16 cellular contexts compared by ENCODE assay signal in genomic region chr7:35605760-35606159, GRCh38.
DNase-seq lines count a peak whose midpoint lies in the region; ATAC-seq and TF ChIP-seq lines count a peak whose summit lies in the region.
"Had no signal": no experiment of that assay in that cellular context is flagged by ENCODE, and none has a peak within 500 bp of the region (broad histone marks: within the 10 kb centered on the region; RNA-seq: fewer than 3 reads in every experiment).

No MANE protein-coding gene starts in this region.

- H3K36me3 ChIP-seq in SK-N-SH (replicated peaks in 1 of 2; ENCODE audit: control insufficient read depth in 1 of 2, insufficient read depth in 2 of 2, low read length in 1 of 2) (no peaks in the 10 kb centered on the region), fibroblast of lung (ENCODE audit: control insufficient read depth, insufficient read depth, low read length) (no peaks in the 10 kb centered on the region)
- H3K36me3 ChIP-seq: right lobe of liver had no signal

- H3K4me1 Mint-ChIP-seq in activated T-cell treated with anti-CD3 and anti-CD28 coated beads, Interleukin-2, amount 50 U/mL, for 4 hours (ENCODE audit: low read depth), result no peaks in the 10 kb centered on the region
- H3K4me1 Mint-ChIP-seq: nephron progenitor cell had no signal

- H3K27me3 ChIP-seq in SK-N-SH (ENCODE audit: insufficient read depth) (no peaks in the 10 kb centered on the region), fibroblast of lung (ENCODE audit: control insufficient read depth, insufficient read depth, low read length) (no peaks in the 10 kb centered on the region)
- H3K27me3 ChIP-seq: right lobe of liver had no signal

- H4K20me1 ChIP-seq in SK-N-SH (ENCODE audit: insufficient read depth) (no peaks in the 10 kb centered on the region), fibroblast of lung (ENCODE audit: control insufficient read depth, extremely low read depth, insufficient read depth, low read length) (no peaks in the 10 kb centered on the region)

- no peak for TF ChIP-seq CTCF in SK-N-SH (IDR thresholded peaks at IDR 0.05)
- no peak for TF ChIP-seq CTCF in fibroblast of lung (conservative IDR thresholded peaks at IDR 0.05 in 1 of 2, IDR thresholded peaks at IDR 0.05 in 1 of 2; ENCODE audit: low read depth in 1 of 2, low read length in 2 of 2)

- H2AFZ ChIP-seq in SK-N-SH (ENCODE audit: low read depth) (no peak overlapping the region), fibroblast of lung (ENCODE audit: low read length) (no peak overlapping the region)

- peak; percentile 40 for DNase-seq in GM03348 (ENCODE audit: low spot score)
- DNase-seq in SK-N-SH, result no peak
- peak; percentile 72 to 77 for DNase-seq in fibroblast of lung (ENCODE audit: low read depth in 2 of 2)
- DNase-seq in skeletal muscle cell (ENCODE audit: low read depth), result peak; percentile 85
- no peak for DNase-seq in epidermal melanocyte (ENCODE audit: insufficient read length, low spot score)
- DNase-seq in activated T-cell treated with anti-CD3 and anti-CD28 coated beads, Interleukin-2, amount 50 U/mL, for 4 hours, result no peak
- DNase-seq: activated T-cell treated with anti-CD3 and anti-CD28 coated beads, Interleukin-2, amount 50 U/mL, for 24 hours; effector CD8-positive, alpha-beta T cell; hypothalamus; NCI-H1105; nephron progenitor cell; OCI-M1; right lobe of liver; stimulated activated naive CD4-positive, alpha-beta T cell treated with Interleukin-2 at 50 U/mL for 16 hours had no signal

- no peaks in the 10 kb centered on the region for H3K27me3 Mint-ChIP-seq in activated T-cell treated with anti-CD3 and anti-CD28 coated beads, Interleukin-2, amount 50 U/mL, for 4 hours (ENCODE audit: low read depth)
- H3K27me3 Mint-ChIP-seq: activated T-cell treated with anti-CD3 and anti-CD28 coated beads, Interleukin-2, amount 50 U/mL, for 24 hours had no signal

- no peaks in the 10 kb centered on the region for H3K9me3 Mint-ChIP-seq in activated T-cell treated with anti-CD3 and anti-CD28 coated beads, Interleukin-2, amount 50 U/mL, for 4 hours
- H3K9me3 Mint-ChIP-seq: activated T-cell treated with anti-CD3 and anti-CD28 coated beads, Interleukin-2, amount 50 U/mL, for 24 hours; nephron progenitor cell had no signal

- H3K4me1 ChIP-seq in SK-N-SH (ENCODE audit: control insufficient read depth in 1 of 2, insufficient read depth in 2 of 2, low read depth in 1 of 2, low read length in 1 of 2) (0 out of 4 replicates have a peak, but pooled peaks cover 0 to 4% of the 10 kb centered on the region in 2 experiments), fibroblast of lung (ENCODE audit: control insufficient read depth, extremely low read depth, insufficient read depth, low read length) (peaks cover 9% of the 10 kb centered on the region)
- H3K4me1 ChIP-seq: right lobe of liver had no signal

- H3K27ac ChIP-seq in SK-N-SH (ENCODE audit: low read depth in 2 of 2, low read length in 1 of 2) (no peak overlapping the region), fibroblast of lung (ENCODE audit: insufficient read depth, low read length) (no peak overlapping the region)
- H3K27ac ChIP-seq: right lobe of liver had no signal

- TF ChIP-seq EP300 in SK-N-SH (IDR thresholded peaks at IDR 0.05; ENCODE audit: borderline replicate concordance in 1 of 2, low read depth in 1 of 2, low read length in 1 of 2), result no peak

- WGBS in SK-N-SH (ENCODE audit: low lambda C conversion rate), result 29% methylated on average over 1 of the region's 1 CpG

- H3K4me2 ChIP-seq in SK-N-SH (peak overlapping the region; percentile 18), fibroblast of lung (ENCODE audit: extremely low read depth, insufficient read depth, low read length) (peak overlapping the region; percentile 23)

- no peak overlapping the region for H3K4me3 Mint-ChIP-seq in activated T-cell treated with anti-CD3 and anti-CD28 coated beads, Interleukin-2, amount 50 U/mL, for 4 hours
- H3K4me3 Mint-ChIP-seq: activated T-cell treated with anti-CD3 and anti-CD28 coated beads, Interleukin-2, amount 50 U/mL, for 24 hours; nephron progenitor cell had no signal

- no peaks in the 10 kb centered on the region for H3K79me2 ChIP-seq in SK-N-SH (ENCODE audit: insufficient read depth)
- no peaks in the 10 kb centered on the region for H3K79me2 ChIP-seq in fibroblast of lung (ENCODE audit: control insufficient read depth, insufficient read depth, low read length)

- no peaks in the 10 kb centered on the region for H3F3A ChIP-seq in SK-N-SH (replicated peaks; ENCODE audit: insufficient read depth)

- POLR2A ChIA-PET in SK-N-SH (lab: Yijun Ruan, JAX), result no interaction called here

- no peaks in the 10 kb centered on the region for H3K9me2 ChIP-seq in SK-N-SH

- CTCF ChIA-PET in SK-N-SH (lab: Yijun Ruan, JAX), result interaction anchor here (0.7 to 2.6 kb wide), 4 partner anchors 11 to 86 kb away, joined by 3 to 11 read pairs (median 4); no protein-coding TSS in a partner anchor

- H3K36me3 Mint-ChIP-seq in activated T-cell treated with anti-CD3 and anti-CD28 coated beads, Interleukin-2, amount 50 U/mL, for 4 hours (ENCODE audit: insufficient read depth), result peaks cover 10% of the 10 kb centered on the region

- no peak for TF ChIP-seq RAD21 in SK-N-SH (IDR thresholded peaks at IDR 0.05; ENCODE audit: low read length)

- H3K9me3 ChIP-seq in SK-N-SH (no peaks in the 10 kb centered on the region), fibroblast of lung (ENCODE audit: control insufficient read depth, insufficient read depth, low read depth, low read length) (no peaks in the 10 kb centered on the region)
- H3K9me3 ChIP-seq: right lobe of liver had no signal

- ATAC-seq in GM21723 (IDR thresholded peaks at IDR 0.05; ENCODE audit: unreplicated experiment), result no peak
- no peak for ATAC-seq in activated T-cell treated with anti-CD3 and anti-CD28 coated beads, Interleukin-2, amount 50 U/mL, for 4 hours
- ATAC-seq: activated CD4-positive, CD25-positive, alpha-beta regulatory T cell treated with anti-CD3 and anti-CD28 coated beads, Interleukin-2, amount 50 U/mL, for 24 hours had no signal

- H3K4me3 ChIP-seq in SK-N-SH (ENCODE audit: low read depth in 2 of 2, low read length in 1 of 2), result no peak overlapping the region
- H3K4me3 ChIP-seq in fibroblast of lung (replicated peaks in 1 of 4; ENCODE audit: control extremely low read depth in 1 of 4, insufficient read depth in 1 of 4, low read depth in 3 of 4, low read length in 4 of 4), result no peak overlapping the region
- no peak overlapping the region for H3K4me3 ChIP-seq in skeletal muscle cell (ENCODE audit: low read depth, low read length)
- H3K4me3 ChIP-seq: right lobe of liver had no signal

- H3K9ac ChIP-seq in SK-N-SH, result no peak overlapping the region
- no peak overlapping the region for H3K9ac ChIP-seq in fibroblast of lung (ENCODE audit: insufficient read depth, low read length)

TF ChIP-seq in SK-N-SH, 30 proteins besides CTCF, POLR2A, EP300 and RAD21:
- TF ChIP-seq RXRA (IDR thresholded peaks at IDR 0.05; ENCODE audit: borderline replicate concordance, low read depth), result peak; percentile 65; the same call in 1 of the 2 replicates
- TF ChIP-seq JUND (IDR thresholded peaks at IDR 0.05), result peak; percentile 26; the same call in 1 of the 2 replicates
- no peak for TF ChIP-seq TCF12 (IDR thresholded peaks at IDR 0.05)
- peak; percentile 53; the same call in 1 of the 2 replicates for TF ChIP-seq FOSL2 (IDR thresholded peaks at IDR 0.05; ENCODE audit: borderline replicate concordance, low read depth)

Comparison
In these comparisons a context has a peak if more than half of its experiments do, and no peak if none do; other contexts are left out.
1. DNase-seq: peak in GM03348 (single experiment), fibroblast of lung (2 of 2) and skeletal muscle cell (single experiment); none in SK-N-SH (single experiment), epidermal melanocyte (single experiment) and activated T-cell treated with anti-CD3 and anti-CD28 coated beads, Interleukin-2, amount 50 U/mL, for 4 hours (single experiment).